Comparison of ENCODE assay signal across 24 cellular contexts in the genomic region with DNA sequence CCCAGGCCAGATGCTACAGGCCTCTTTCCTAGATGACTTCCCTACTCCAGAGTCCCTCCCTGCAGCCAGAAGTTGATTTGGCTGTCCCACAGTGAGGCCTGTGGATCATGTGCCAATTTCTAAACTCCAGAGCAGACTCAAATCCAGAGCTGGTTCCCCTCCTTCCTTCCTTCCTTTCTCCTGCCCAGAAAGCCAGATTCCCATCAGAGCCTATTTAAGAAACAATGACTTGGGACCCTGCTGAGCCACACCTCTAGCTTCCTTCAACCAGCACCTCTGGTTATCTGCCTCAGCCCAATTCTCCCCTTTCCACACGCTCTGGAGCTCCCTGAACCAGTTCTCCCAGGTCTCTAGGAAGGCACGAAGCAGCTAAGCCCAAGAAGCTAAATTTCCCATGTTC. TPM values are rescaled to one million over a fixed set of nuclear protein-coding genes. Genes with fewer than 3 reads are reported as not detected.
A peak's percentile ranks its signal among the peaks of the same experiment; 100 is the strongest.
DNase-seq lines count a peak whose midpoint lies in the region; ATAC-seq and TF ChIP-seq lines count a peak whose summit lies in the region.
"Had no signal": no experiment of that assay in that cellular context is flagged by ENCODE, and none has a peak within 500 bp of the region (broad histone marks: within the 10 kb centered on the region; RNA-seq: fewer than 3 reads in every experiment).

No MANE protein-coding gene starts in this region.

- ATAC-seq in GM19397 (IDR thresholded peaks at IDR 0.05; ENCODE audit: unreplicated experiment) (no peak), GM18909 (IDR thresholded peaks at IDR 0.05; ENCODE audit: poor library complexity, unreplicated experiment) (no peak)
- ATAC-seq: PC-3, sciatic nerve had no signal

- H3K4me3 ChIP-seq in BLaER1 treated with 17β-estradiol and CSF1 and Interleukin-3, amounts not matched to agents 10 nM and 100 nM = no peak overlapping the region
- H3K4me3 ChIP-seq in esophagus squamous epithelium = no peak overlapping the region
- H3K4me3 ChIP-seq in mesodermal cell (ENCODE audit: extremely low read depth, insufficient read depth, low read length, poor library complexity, severe bottlenecking) = no peak overlapping the region
- H3K4me3 ChIP-seq: SJCRH30, thoracic aorta had no signal

- no peaks in the 10 kb centered on the region for H3K27me3 ChIP-seq in BLaER1 treated with 17β-estradiol and CSF1 and Interleukin-3, amounts not matched to agents 10 nM and 100 nM
- H3K27me3 ChIP-seq in esophagus squamous epithelium = no peaks in the 10 kb centered on the region
- H3K27me3 ChIP-seq: SJCRH30 had no signal

- TF ChIP-seq POLR2A in esophagus squamous epithelium (IDR thresholded peaks at IDR 0.05) = no peak

- H4K20me1 ChIP-seq in BLaER1 treated with 17β-estradiol and CSF1 and Interleukin-3, amounts not matched to agents 10 nM and 100 nM = peaks cover 49 to 100% (median 93%) of the 10 kb centered on the region in 11 experiments; a peak in 21 of 22 replicates

- H3K4me1 ChIP-seq in BLaER1 treated with 17β-estradiol and CSF1 and Interleukin-3, amounts not matched to agents 10 nM and 100 nM = peaks cover 34 to 50% (median 43%) of the 10 kb centered on the region in 10 experiments
- H3K4me1 ChIP-seq in esophagus squamous epithelium (peaks cover 11 to 44% (median 11%) of the 10 kb centered on the region in 3 donors), mesodermal cell (ENCODE audit: control insufficient read depth, insufficient read depth, low read length, poor library complexity, severe bottlenecking) (peaks cover 5% of the 10 kb centered on the region)
- H3K4me1 ChIP-seq: SJCRH30 had no signal

- TF ChIP-seq RAD21 in Ishikawa (IDR thresholded peaks at IDR 0.05; ENCODE audit: low read depth) = no peak

- intact Hi-C loops in esophagus squamous epithelium (cut with DNase I) = no loop called here

- WGBS in esophagus squamous epithelium, 2 donors = 28 to 75% methylated on average over 1 to 2 of the region's 2 CpGs
- WGBS in mesodermal cell (ENCODE audit: insufficient coverage in 2 of 2), 2 experiments = 64% methylated on average over 2 of the region's 2 CpGs; no CpG with 5 or more reads in 1 of the 2 experiments

- peaks cover 0 to 12% (median 0%) of the 10 kb centered on the region in 11 experiments; a peak in 5 of 22 replicates for H3K36me3 ChIP-seq in BLaER1 treated with 17β-estradiol and CSF1 and Interleukin-3, amounts not matched to agents 10 nM and 100 nM
- no peaks in the 10 kb centered on the region for H3K36me3 ChIP-seq in esophagus squamous epithelium
- peaks cover 7% of the 10 kb centered on the region for H3K36me3 ChIP-seq in mesodermal cell (ENCODE audit: control insufficient read depth, insufficient read depth, low read length)
- H3K36me3 ChIP-seq: SJCRH30, thoracic aorta had no signal

- 0 out of 22 replicates have a peak overlapping the region, but pooled peaks of 2 of the 11 experiments have one; percentile 5 to 15 for H3K9ac ChIP-seq in BLaER1 treated with 17β-estradiol and CSF1 and Interleukin-3, amounts not matched to agents 10 nM and 100 nM

- DNase-seq in esophagus squamous epithelium (lab: John Stamatoyannopoulos, UW) (no peak), mucosa of gallbladder (ENCODE audit: low spot score) (no peak)
- DNase-seq in stimulated activated CD4-positive, alpha-beta T cell treated with anti-CD3 and anti-CD28 coated beads, Interleukin-1b, Interleukin-23, amount 100 ng/mL, for 48 hours = no peak
- DNase-seq: activated CD4-positive, alpha-beta T cell treated with anti-CD3 and anti-CD28 coated beads, Interleukin-2, amount 10 ng/mL, durations not matched to agents 7 days and 5 days; amniotic stem cell; caudate nucleus; CD4-positive, alpha-beta memory T cell; GF-D8; GOT3; NCI-H187; PC-3; SJCRH30 had no signal

- TF ChIP-seq CTCF in esophagus squamous epithelium (IDR thresholded peaks at IDR 0.05) = no peak

- no peak for TF ChIP-seq EP300 in Ishikawa (IDR thresholded peaks at IDR 0.05; ENCODE audit: borderline replicate concordance)

- H3K27ac ChIP-seq in BLaER1 treated with 17β-estradiol and CSF1 and Interleukin-3, amounts not matched to agents 10 nM and 100 nM = no peak overlapping the region
- peak overlapping the region in 3 of 4 donors; percentile 7 to 52 (median 25) for H3K27ac ChIP-seq in esophagus squamous epithelium
- H3K27ac ChIP-seq in mesodermal cell (ENCODE audit: low read depth, low read length, severe bottlenecking) = peak overlapping the region; percentile 16
- H3K27ac ChIP-seq: SJCRH30, thoracic aorta had no signal

- H3K4me2 ChIP-seq in BLaER1 treated with 17β-estradiol and CSF1 and Interleukin-3, amounts not matched to agents 10 nM and 100 nM = peak overlapping the region in 10 of 11 experiments; percentile 13 to 57 (median 34); a peak in 15 of 22 replicates

- no peaks in the 10 kb centered on the region for H3K9me3 ChIP-seq in BLaER1 treated with 17β-estradiol and CSF1 and Interleukin-3, amounts not matched to agents 10 nM and 100 nM (replicated peaks in 1 of 11)
- H3K9me3 ChIP-seq in esophagus squamous epithelium (no peaks in the 10 kb centered on the region), mesodermal cell (ENCODE audit: control insufficient read depth, low read length) (no peaks in the 10 kb centered on the region)
- H3K9me3 ChIP-seq: SJCRH30, thoracic aorta had no signal

TF ChIP-seq in Ishikawa, 13 proteins besides CTCF, POLR2A, EP300 and RAD21:
- no peak for TF ChIP-seq TAF1 (IDR thresholded peaks at IDR 0.05; ENCODE audit: low read depth)
- TF ChIP-seq, protein P1, sequence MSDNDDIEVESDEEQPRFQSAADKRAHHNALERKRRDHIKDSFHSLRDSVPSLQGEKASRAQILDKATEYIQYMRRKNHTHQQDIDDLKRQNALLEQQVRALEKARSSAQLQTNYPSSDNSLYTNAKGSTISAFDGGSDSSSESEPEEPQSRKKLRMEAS (IDR thresholded peaks at IDR 0.05) = 0 out of 2 replicates have a peak, but pooled peaks have one; percentile 29
TF ChIP-seq in Ishikawa: peak in this region for 1.

RNA-seq across cellular contexts. Expression of a gene that starts 7.2 kb away (rescaled TPM):
- total RNA-seq in esophagus squamous epithelium = 1 to 10 TPM; 4.0 to 7.6 (median 5.2) TPM
- 26.8 TPM for polyA plus RNA-seq in mesodermal cell (2013, experiment 1 of 2)
- 22.0 TPM for polyA plus RNA-seq in mesodermal cell (2013, experiment 2 of 2)
- total RNA-seq in mucosa of gallbladder = 24.0 TPM

RNA-seq across cellular contexts. Expression of a gene that starts 7.5 kb away (rescaled TPM):
- total RNA-seq in esophagus squamous epithelium = not detected
- polyA plus RNA-seq in mesodermal cell (2013, experiment 1 of 2) = 0.70 TPM
- 1.2 TPM for polyA plus RNA-seq in mesodermal cell (2013, experiment 2 of 2)
- 0.52 TPM for total RNA-seq in mucosa of gallbladder
- total RNA-seq: activated CD4-positive, alpha-beta T cell treated with anti-CD3 and anti-CD28 coated beads, Interleukin-2, amount 10 ng/mL, durations not matched to agents 7 days and 5 days; CD4-positive, alpha-beta memory T cell; dermis microvascular lymphatic vessel endothelial cell; lower leg skin; osteocyte; PC-3; T-helper 1 cell treated with Interleukin-12 subunit alpha and Interleukin-12 subunit beta and Interleukin-4 antibody, amounts not matched to agents 30 ng/mL and 1 ng/mL, for 36 hours; thoracic aorta had no signal
- polyA plus RNA-seq: CD4-positive, alpha-beta memory T cell; esophagus had no signal

Comparison
In these comparisons a context has a peak if more than half of its experiments do, and no peak if none do; other contexts are left out.
1. H3K27ac ChIP-seq: peak in esophagus squamous epithelium (3 of 4) and mesodermal cell (single experiment); none in BLaER1 treated with 17β-estradiol and CSF1 and Interleukin-3, amounts not matched to agents 10 nM and 100 nM (0 of 11).